5 cellular contexts compared by ENCODE assay signal in the genomic region with DNA sequence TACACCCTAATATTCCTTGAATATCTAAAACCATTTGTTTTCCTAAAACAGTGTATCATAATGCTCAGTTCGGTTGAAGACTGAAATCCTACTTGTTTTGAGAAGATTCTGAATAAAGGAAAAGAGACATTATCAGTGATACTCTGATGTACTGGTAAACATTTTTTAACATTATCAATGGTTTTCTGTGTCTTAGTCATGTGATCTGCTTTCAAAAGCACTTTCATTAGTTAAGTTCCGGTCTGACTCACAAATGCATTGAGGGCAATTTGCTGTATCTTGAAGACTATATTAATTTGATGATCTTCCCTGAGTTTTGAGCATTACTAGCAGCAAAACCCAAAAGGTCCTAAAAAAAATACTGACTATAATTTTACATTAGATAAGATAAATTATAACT.
"Had no signal": no experiment of that assay in that cellular context is flagged by ENCODE, and none has a peak within 500 bp of the region (broad histone marks: within the 10 kb centered on the region; RNA-seq: fewer than 3 reads in every experiment).

No MANE protein-coding gene starts in this region.

- DNase-seq: H9, HCEC 1CT, KG1 had no signal

- ATAC-seq: GM23338, HepG2 had no signal
